ENCODE assay signal across 2 cellular contexts in genomic region chr2:197803033-197803444, GRCh38.
TF ChIP-seq lines count a peak whose summit lies in the region.

No MANE protein-coding gene starts in this region.

TF ChIP-seq in A549, 52 proteins besides CTCF, POLR2A, EP300 and RAD21:
- TF ChIP-seq ZC3H11A (IDR thresholded peaks at IDR 0.05) = no peak
- TF ChIP-seq SMC3 (IDR thresholded peaks at IDR 0.05) = peak; percentile 68

TF ChIP-seq in K562, 482 proteins besides CTCF, POLR2A, EP300 and RAD21:
- TF ChIP-seq HMBOX1 (IDR thresholded peaks at IDR 0.05) (peak; percentile 88), BRD9 (IDR thresholded peaks at IDR 0.05; ENCODE audit: low read depth, partially characterized antibody) (peak; percentile 59), ZFP1 (CRISPR knock-in tag; IDR thresholded peaks at IDR 0.05) (no peak), GATAD2B (IDR thresholded peaks at IDR 0.05; ENCODE audit: borderline replicate concordance) (no peak), ZNF592 (IDR thresholded peaks at IDR 0.05) (peak; percentile 46; the same call in 1 of the 2 replicates), TFAM (CRISPR knock-in tag; conservative IDR thresholded peaks at IDR 0.05) (no peak), TSC22D4 (tag; IDR thresholded peaks at IDR 0.05) (no peak), CC2D1A (IDR thresholded peaks at IDR 0.05) (0 out of 2 replicates have a peak, but pooled peaks have one; percentile 26), RB1 (IDR thresholded peaks at IDR 0.05; ENCODE audit: low read depth) (peak; percentile 23; the same call in 1 of the 2 replicates), DEAF1 (CRISPR knock-in tag; IDR thresholded peaks at IDR 0.05) (peak; percentile 72), SMC3 (conservative IDR thresholded peaks at IDR 0.05; ENCODE audit: insufficient read depth, low read depth, low read length) (peak; percentile 71)
- TF ChIP-seq, protein P1, sequence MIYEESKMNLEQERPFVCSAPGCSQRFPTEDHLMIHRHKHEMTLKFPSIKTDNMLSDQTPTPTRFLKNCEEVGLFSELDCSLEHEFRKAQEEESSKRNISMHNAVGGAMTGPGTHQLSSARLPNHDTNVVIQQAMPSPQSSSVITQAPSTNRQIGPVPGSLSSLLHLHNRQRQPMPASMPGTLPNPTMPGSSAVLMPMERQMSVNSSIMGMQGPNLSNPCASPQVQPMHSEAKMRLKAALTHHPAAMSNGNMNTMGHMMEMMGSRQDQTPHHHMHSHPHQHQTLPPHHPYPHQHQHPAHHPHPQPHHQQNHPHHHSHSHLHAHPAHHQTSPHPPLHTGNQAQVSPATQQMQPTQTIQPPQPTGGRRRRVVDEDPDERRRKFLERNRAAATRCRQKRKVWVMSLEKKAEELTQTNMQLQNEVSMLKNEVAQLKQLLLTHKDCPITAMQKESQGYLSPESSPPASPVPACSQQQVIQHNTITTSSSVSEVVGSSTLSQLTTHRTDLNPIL (CRISPR knock-in tag; IDR thresholded peaks at IDR 0.05) = no peak
- TF ChIP-seq, protein P2, sequence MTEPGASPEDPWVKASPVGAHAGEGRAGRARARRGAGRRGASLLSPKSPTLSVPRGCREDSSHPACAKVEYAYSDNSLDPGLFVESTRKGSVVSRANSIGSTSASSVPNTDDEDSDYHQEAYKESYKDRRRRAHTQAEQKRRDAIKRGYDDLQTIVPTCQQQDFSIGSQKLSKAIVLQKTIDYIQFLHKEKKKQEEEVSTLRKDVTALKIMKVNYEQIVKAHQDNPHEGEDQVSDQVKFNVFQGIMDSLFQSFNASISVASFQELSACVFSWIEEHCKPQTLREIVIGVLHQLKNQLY (CRISPR knock-in tag; conservative IDR thresholded peaks at IDR 0.05) = no peak
